ENCODE assay signal across 28 cellular contexts in the genomic region with DNA sequence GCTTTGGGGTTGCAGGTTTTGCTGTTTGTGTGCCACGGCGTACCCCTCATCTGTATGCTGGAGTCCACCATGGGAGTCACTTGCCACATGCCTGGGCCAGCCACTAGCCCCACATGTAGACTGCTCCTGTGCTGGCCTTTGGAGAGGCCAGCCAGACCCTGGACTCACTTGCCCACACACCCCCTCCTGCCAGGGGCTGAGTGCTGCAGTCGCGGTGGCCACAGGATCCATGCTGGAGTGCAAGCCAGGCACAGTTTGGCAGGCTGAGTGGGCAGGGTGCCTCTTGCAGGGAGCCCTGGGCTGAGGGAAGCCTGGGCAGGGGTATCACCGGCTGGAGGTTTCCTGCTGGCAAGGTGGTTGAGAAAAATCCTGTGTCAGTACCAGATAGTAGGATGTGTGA. TPM values are rescaled to one million over a fixed set of nuclear protein-coding genes. Genes with fewer than 3 reads are reported as not detected.
DNase-seq lines count a peak whose midpoint lies in the region; ATAC-seq, FAIRE-seq and TF ChIP-seq lines count a peak whose summit lies in the region.
"Had no signal": no experiment of that assay in that cellular context is flagged by ENCODE, and none has a peak within 500 bp of the region (broad histone marks: within the 10 kb centered on the region; RNA-seq: fewer than 3 reads in every experiment).

No MANE protein-coding gene starts in this region.

- DNase-seq in activated naive CD4-positive, alpha-beta T cell treated with anti-CD3 and anti-CD28 coated beads, Interleukin-2, amount 50 U/mL, for 72 hours (ENCODE audit: low spot score in 2 of 2) = no peak
- DNase-seq in activated naive CD4-positive, alpha-beta T cell treated with anti-CD3 and anti-CD28 coated beads, Interleukin-2, amount 50 U/mL, for 16 hours = no peak
- DNase-seq in IMR-90 = no peak
- DNase-seq in astrocyte (ENCODE audit: low read depth) = no peak
- no peak for DNase-seq in stimulated activated CD4-positive, alpha-beta T cell treated with anti-CD3 and anti-CD28 coated beads, Interleukin-2, amount 100 ng/mL, for 24 hours
- DNase-seq in D341Med (ENCODE audit: low spot score) = no peak
- no peak for DNase-seq in cerebellar cortex (ENCODE audit: low spot score)
- DNase-seq: activated B cell treated with CpG ODN at 0.5 μM for 24 hours; amygdala; central memory CD4-positive, alpha-beta T cell; dermis blood vessel endothelial cell; left ventricle myocardium inferior; NCI-H1092 treated with DMSO at 0.1 percent for 48 hours; NCI-H2029; NCI-H345; NCI-H774; stimulated activated CD4-positive, alpha-beta T cell treated with anti-CD3 and anti-CD28 coated beads, Interleukin-4, amount 100 ng/mL, for 4 hours; T-helper 9 cell; tibial artery had no signal

- no peak overlapping the region for H4K5ac ChIP-seq in IMR-90 (ENCODE audit: low read depth, low read length)

- H3K4me2 ChIP-seq in IMR-90 (ENCODE audit: low read depth, low read length) (0 out of 2 replicates have a peak overlapping the region, but pooled peaks have one; percentile 59), astrocyte (ENCODE audit: low read length) (peak overlapping the region; percentile 70)

- no peak overlapping the region for H2BK20ac ChIP-seq in IMR-90 (ENCODE audit: low read depth, low read length)

- H3K14ac ChIP-seq in IMR-90 (replicated peaks; ENCODE audit: low read depth, low read length) = no peak overlapping the region

- dilution Hi-C loops in IMR-90 (cut with HindIII; ENCODE audit: low sequenced_read_pairs, unreplicated experiment) = no loop called here

- H3K9ac ChIP-seq in IMR-90 (ENCODE audit: low read depth, low read length) = no peak overlapping the region
- peak overlapping the region; percentile 41 for H3K9ac ChIP-seq in astrocyte (ENCODE audit: low read length)

- ATAC-seq in activated naive CD4-positive, alpha-beta T cell treated with anti-CD3 and anti-CD28 coated beads, Interleukin-2, amount 50 U/mL, for 72 hours = peak; percentile 28 to 39
- peak; percentile 64 for ATAC-seq in IMR-90 (ENCODE audit: low read depth)
- ATAC-seq in stimulated activated memory B cell treated with anti-CD40 and anti-IgM and Interleukin-4, amounts not matched to agents 10 μg/mL and 1 μg/mL and 100 μg/mL, for 72 hours = peak; percentile 54
- ATAC-seq: pancreas, Right ventricle myocardium inferior had no signal

- H3K9me1 ChIP-seq in IMR-90 (ENCODE audit: insufficient read depth, low read length) = no peaks in the 10 kb centered on the region

- no peak for TF ChIP-seq CTCF in IMR-90 (conservative IDR thresholded peaks at IDR 0.05; ENCODE audit: low read depth, low read length)
- TF ChIP-seq CTCF in astrocyte (IDR thresholded peaks at IDR 0.05; ENCODE audit: insufficient read depth, low read depth, low read length) = no peak

- no peak overlapping the region for H4K8ac ChIP-seq in IMR-90 (ENCODE audit: low read depth in 2 of 2, low read length in 2 of 2)

- H3K27me3 ChIP-seq in IMR-90 (ENCODE audit: control insufficient read depth, insufficient read depth, low read length) (no peaks in the 10 kb centered on the region), astrocyte (ENCODE audit: insufficient read depth, low read length) (no peaks in the 10 kb centered on the region)
- H3K27me3 ChIP-seq: pancreas, tibial artery had no signal

- BruUV-seq in IMR-90 (replicated peaks; lab: Mats Ljungman, UMichigan) = no TSS peak

- H2AK5ac ChIP-seq in IMR-90 (ENCODE audit: low read depth, low read length) = no peak overlapping the region

- H3K79me2 ChIP-seq in astrocyte (ENCODE audit: insufficient read depth, low read length) = no peaks in the 10 kb centered on the region

- H3K4me3 Mint-ChIP-seq in astrocyte (ENCODE audit: unreplicated experiment) = no peak overlapping the region
- H3K4me3 Mint-ChIP-seq in stimulated activated memory B cell treated with anti-CD40 and anti-IgM and Interleukin-4, amounts not matched to agents 10 μg/mL and 1 μg/mL and 100 μg/mL, for 72 hours = no peak overlapping the region
- H3K4me3 Mint-ChIP-seq: activated B cell treated with CpG ODN at 0.5 μM for 24 hours; mesothelial cell of epicardium; nephron; stimulated activated naive CD8-positive, alpha-beta T cell treated with anti-CD3 and anti-CD28 coated beads, Interleukin-15, Interleukin-2, amounts not matched to agents 100 ng/mL and 50 ng/mL, for 24 hours had no signal

- H3K56ac ChIP-seq in IMR-90 (ENCODE audit: extremely low read depth, insufficient read depth, low read length) = no peak overlapping the region

- no peak overlapping the region for H3K18ac ChIP-seq in IMR-90 (ENCODE audit: low read depth, low read length)

- H3K4me3 ChIP-seq in IMR-90 (ENCODE audit: insufficient read depth, low read depth, low read length) (no peak overlapping the region), astrocyte (ENCODE audit: insufficient read depth, low read depth, low read length) (no peak overlapping the region)
- H3K4me3 ChIP-seq: left ventricle myocardium inferior, pancreas, tibial artery had no signal

- no peak for TF ChIP-seq POLR2A in IMR-90 (IDR thresholded peaks at IDR 0.05; ENCODE audit: low read depth, low read length)

- H2AK9ac ChIP-seq in IMR-90 (replicated peaks; ENCODE audit: low read depth, low read length, poor library complexity) = peak overlapping the region; percentile 29

- H3K79me1 ChIP-seq in IMR-90 (ENCODE audit: low read depth in 1 of 2, low read length in 2 of 2) = no peaks in the 10 kb centered on the region

- TF ChIP-seq RAD21 in IMR-90 (IDR thresholded peaks at IDR 0.05; ENCODE audit: low read length) = no peak

- H3K36me3 Mint-ChIP-seq in activated naive CD4-positive, alpha-beta T cell treated with anti-CD3 and anti-CD28 coated beads, Interleukin-2, amount 50 U/mL, for 72 hours = peaks cover 0 to 7% of the 10 kb centered on the region in 2 donors
- no peaks in the 10 kb centered on the region for H3K36me3 Mint-ChIP-seq in astrocyte (ENCODE audit: low read depth, unreplicated experiment)
- no peaks in the 10 kb centered on the region for H3K36me3 Mint-ChIP-seq in stimulated activated memory B cell treated with anti-CD40 and anti-IgM and Interleukin-4, amounts not matched to agents 10 μg/mL and 1 μg/mL and 100 μg/mL, for 72 hours
- H3K36me3 Mint-ChIP-seq: mesothelial cell of epicardium had no signal

- H3K9me3 ChIP-seq in IMR-90 (ENCODE audit: control insufficient read depth, insufficient read depth, low read length) (no peaks in the 10 kb centered on the region), astrocyte (ENCODE audit: insufficient read depth, low read depth, low read length) (no peaks in the 10 kb centered on the region)
- H3K9me3 ChIP-seq: left ventricle myocardium inferior, pancreas, tibial artery had no signal

- no peaks in the 10 kb centered on the region for H3K36me3 ChIP-seq in IMR-90 (ENCODE audit: control insufficient read depth, insufficient read depth, low read length)
- H3K36me3 ChIP-seq in astrocyte (ENCODE audit: insufficient read depth, low read length) = no peaks in the 10 kb centered on the region
- H3K36me3 ChIP-seq: left ventricle myocardium inferior, pancreas, tibial artery had no signal

- CTCF ChIA-PET in IMR-90 (lab: Yijun Ruan, JAX) = interaction anchor here (1.2 kb wide), 1 partner anchor 225 kb away, joined by 3 read pairs; no protein-coding TSS in a partner anchor

- peak overlapping the region; percentile 28 for H2AFZ ChIP-seq in IMR-90 (replicated peaks; ENCODE audit: low read length, poor library complexity)
- H2AFZ ChIP-seq in astrocyte (ENCODE audit: low read depth, low read length) = peak overlapping the region; percentile 45

- H3K27me3 Mint-ChIP-seq in astrocyte (ENCODE audit: low read depth, unreplicated experiment) = no peaks in the 10 kb centered on the region
- no peaks in the 10 kb centered on the region for H3K27me3 Mint-ChIP-seq in stimulated activated memory B cell treated with anti-CD40 and anti-IgM and Interleukin-4, amounts not matched to agents 10 μg/mL and 1 μg/mL and 100 μg/mL, for 72 hours
- H3K27me3 Mint-ChIP-seq: activated B cell treated with CpG ODN at 0.5 μM for 24 hours; stimulated activated naive CD8-positive, alpha-beta T cell treated with anti-CD3 and anti-CD28 coated beads, Interleukin-15, Interleukin-2, amounts not matched to agents 100 ng/mL and 50 ng/mL, for 24 hours had no signal

- H2BK120ac ChIP-seq in IMR-90 (ENCODE audit: low read depth, low read length) = no peak overlapping the region

- H3K23ac ChIP-seq in IMR-90 (ENCODE audit: low read depth, low read length) = no peak overlapping the region

- H3K9me3 Mint-ChIP-seq in activated naive CD4-positive, alpha-beta T cell treated with anti-CD3 and anti-CD28 coated beads, Interleukin-2, amount 50 U/mL, for 72 hours = no peaks in the 10 kb centered on the region
- H3K9me3 Mint-ChIP-seq in astrocyte (ENCODE audit: unreplicated experiment) = no peaks in the 10 kb centered on the region
- H3K9me3 Mint-ChIP-seq in stimulated activated memory B cell treated with anti-CD40 and anti-IgM and Interleukin-4, amounts not matched to agents 10 μg/mL and 1 μg/mL and 100 μg/mL, for 72 hours = no peaks in the 10 kb centered on the region
- H3K9me3 Mint-ChIP-seq: activated B cell treated with CpG ODN at 0.5 μM for 24 hours; stimulated activated naive CD8-positive, alpha-beta T cell treated with anti-CD3 and anti-CD28 coated beads, Interleukin-15, Interleukin-2, amounts not matched to agents 100 ng/mL and 50 ng/mL, for 24 hours had no signal

- no peak for FAIRE-seq in astrocyte (lab: Jason Lieb, UNC)
- FAIRE-seq: D721Med, GM12891, islet of Langerhans, pancreas had no signal

- no peak overlapping the region for H2BK15ac ChIP-seq in IMR-90 (ENCODE audit: low read depth, low read length)

- H4K20me1 ChIP-seq in IMR-90 (ENCODE audit: insufficient read depth, low read length) = no peaks in the 10 kb centered on the region
- no peaks in the 10 kb centered on the region for H4K20me1 ChIP-seq in astrocyte (ENCODE audit: insufficient read depth, low read length)

- no peak overlapping the region for H3K27ac Mint-ChIP-seq in activated naive CD4-positive, alpha-beta T cell treated with anti-CD3 and anti-CD28 coated beads, Interleukin-2, amount 50 U/mL, for 72 hours
- no peak overlapping the region for H3K27ac Mint-ChIP-seq in astrocyte (ENCODE audit: unreplicated experiment)
- H3K27ac Mint-ChIP-seq in stimulated activated memory B cell treated with anti-CD40 and anti-IgM and Interleukin-4, amounts not matched to agents 10 μg/mL and 1 μg/mL and 100 μg/mL, for 72 hours = no peak overlapping the region
- H3K27ac Mint-ChIP-seq: activated B cell treated with CpG ODN at 0.5 μM for 24 hours; mesothelial cell of epicardium; nephron; stimulated activated naive CD8-positive, alpha-beta T cell treated with anti-CD3 and anti-CD28 coated beads, Interleukin-15, Interleukin-2, amounts not matched to agents 100 ng/mL and 50 ng/mL, for 24 hours had no signal

- intact Hi-C loops in IMR-90 (cut with micrococcal nuclease) = no loop called here

- H3K27ac ChIP-seq in IMR-90 (ENCODE audit: insufficient read depth, low read length) (no peak overlapping the region), astrocyte (ENCODE audit: low read depth, low read length) (peak overlapping the region; percentile 44)
- H3K27ac ChIP-seq: left ventricle myocardium inferior, pancreas, tibial artery had no signal

- H3K4ac ChIP-seq in IMR-90 (ENCODE audit: low read depth, low read length) = no peak overlapping the region

- H4K91ac ChIP-seq in IMR-90 (ENCODE audit: insufficient read depth, low read depth, low read length) = no peak overlapping the region; the same call in 1 of the 2 replicates

- peaks cover 6% of the 10 kb centered on the region for H3K4me1 Mint-ChIP-seq in astrocyte (ENCODE audit: low read depth, unreplicated experiment)
- H3K4me1 Mint-ChIP-seq in stimulated activated memory B cell treated with anti-CD40 and anti-IgM and Interleukin-4, amounts not matched to agents 10 μg/mL and 1 μg/mL and 100 μg/mL, for 72 hours = peaks cover 7% of the 10 kb centered on the region
- H3K4me1 Mint-ChIP-seq: activated B cell treated with CpG ODN at 0.5 μM for 24 hours, nephron had no signal

- peaks cover 4% of the 10 kb centered on the region for H3K4me1 ChIP-seq in IMR-90 (ENCODE audit: control insufficient read depth, insufficient read depth, low read length)
- peaks cover 14% of the 10 kb centered on the region for H3K4me1 ChIP-seq in astrocyte (ENCODE audit: insufficient read depth, low read length)
- H3K4me1 ChIP-seq: left ventricle myocardium inferior, pancreas, tibial artery had no signal

- WGBS in IMR-90 (ENCODE audit: extremely low coverage in 2 of 2, insufficient read length in 1 of 2), 2 experiments = no CpG with 5 or more reads among the region's 5 CpGs

- H2BK5ac ChIP-seq in IMR-90 (ENCODE audit: low read depth, low read length, poor library complexity, severe bottlenecking) = no peak overlapping the region

- POLR2A ChIA-PET in IMR-90 (lab: Charles Lee; ENCODE audit: unreplicated experiment) = no interaction called here

- in situ Hi-C loops in IMR-90 (cut with MboI; ENCODE audit: low sequenced_read_pairs) = no loop called here

RNA-seq across cellular contexts. Expression of gene GCNT1, which starts 25.6 kb away (rescaled TPM):
- total RNA-seq in activated naive CD4-positive, alpha-beta T cell treated with anti-CD3 and anti-CD28 coated beads, Interleukin-2, amount 50 U/mL, for 72 hours = 1 to 10 TPM; 3.8 to 4.8 TPM
- total RNA-seq in IMR-90 (2012; rRNA removed) (10.0 and 46.6 TPM in 2 replicates), astrocyte (14.7 and 15.9 TPM in 2 replicates)
- 9.3 and 12.5 TPM in 2 replicates for polyA plus RNA-seq in IMR-90 (2012; rRNA removed)
- 2.9 and 4.5 TPM in 2 replicates for polyA plus RNA-seq in IMR-90 (2012; cell fraction: cytosol; rRNA removed)
- 1.8 and 7.6 TPM in 2 replicates for polyA plus RNA-seq in IMR-90 (2012; cell fraction: nucleus; rRNA removed; ENCODE audit: low replicate concordance)

RNA-seq across cellular contexts. Expression of gene RFK, which starts 39.2 kb away (rescaled TPM):
- 10 to 100 TPM in 1 of 2 donors, 1 to 10 TPM in 1; 5.8 to 12.2 TPM for total RNA-seq in activated naive CD4-positive, alpha-beta T cell treated with anti-CD3 and anti-CD28 coated beads, Interleukin-2, amount 50 U/mL, for 72 hours
- total RNA-seq in IMR-90 (2012; rRNA removed) (13.8 and 29.2 TPM in 2 replicates), astrocyte (19.2 and 26.8 TPM in 2 replicates)
- 8.8 and 10.3 TPM in 2 replicates for polyA plus RNA-seq in IMR-90 (2012; rRNA removed)
- polyA plus RNA-seq in IMR-90 (2012; cell fraction: cytosol; rRNA removed) = 5.1 and 7.3 TPM in 2 replicates
- polyA plus RNA-seq in IMR-90 (2012; cell fraction: nucleus; rRNA removed; ENCODE audit: low replicate concordance) = 2.7 and 3.2 TPM in 2 replicates
